29 cellular contexts compared by ENCODE assay signal in the genomic region with DNA sequence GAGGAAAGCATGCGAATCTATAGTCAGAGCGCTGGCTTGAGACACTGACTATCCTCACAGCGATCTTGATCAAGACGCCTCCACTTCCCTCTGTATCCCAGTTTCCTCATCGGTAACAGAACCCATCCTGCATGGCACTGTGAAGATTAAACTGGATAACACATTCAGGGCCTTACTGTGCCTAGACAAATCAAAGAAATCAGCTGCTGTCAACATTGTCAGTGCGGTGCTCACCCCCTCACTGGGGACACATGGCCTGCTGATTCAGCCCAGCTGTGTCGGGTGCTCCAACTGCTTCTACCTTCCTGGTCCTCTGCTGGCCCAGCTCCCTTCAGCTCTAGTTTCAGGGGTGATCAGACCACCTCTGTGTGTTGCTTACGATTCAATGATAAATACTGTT.
"Had no signal": no experiment of that assay in that cellular context is flagged by ENCODE, and none has a peak within 500 bp of the region (broad histone marks: within the 10 kb centered on the region; RNA-seq: fewer than 3 reads in every experiment).

No MANE protein-coding gene starts in this region.

- H3K27me3 ChIP-seq: adrenal gland had no signal

- ATAC-seq: activated CD8-positive, alpha-beta T cell treated with anti-CD3 and anti-CD28 coated beads for 36 hours; activated naive CD4-positive, alpha-beta T cell treated with anti-CD3 and anti-CD28 coated beads, Interleukin-2, amount 50 U/mL, for 72 hours; activated T-cell treated with anti-CD3 and anti-CD28 coated beads, Interleukin-2, amount 50 U/mL, for 4 hours; activated T-cell treated with anti-CD3 and anti-CD28 coated beads, Interleukin-2, amount 50 U/mL, for 72 hours; activated T-helper 17 cell treated with anti-CD3 and anti-CD28 coated beads, Interleukin-2, amount 50 U/mL, for 72 hours had no signal

- H3K4me1 ChIP-seq: ascending aorta had no signal

- DNase-seq: activated B cell treated with CpG ODN at 0.5 μM for 24 hours; activated CD4-positive, alpha-beta memory T cell treated with anti-CD3 and anti-CD28 coated beads for 36 hours; activated CD4-positive, alpha-beta T cell treated with anti-CD3 and anti-CD28 coated beads for 4 hours; activated CD4-positive, alpha-beta T cell treated with anti-CD3 and anti-CD28 coated beads, Interleukin-2, amount 10 ng/mL, durations not matched to agents 24 days and 14 days; activated CD4-positive, alpha-beta T cell treated with anti-CD3 and anti-CD28 coated beads, Interleukin-2, amount 50 U/mL, for 1 hour; activated CD4-positive, alpha-beta T cell treated with anti-CD3 and anti-CD28 coated beads, Interleukin-2, amount 50 U/mL, for 4 hours; activated CD4-positive, CD25-positive, alpha-beta regulatory T cell treated with anti-CD3 and anti-CD28 coated beads, Interleukin-2, amount 50 U/mL, for 72 hours; activated CD8-positive, alpha-beta memory T cell treated with anti-CD3 and anti-CD28 coated beads, Interleukin-2, amount 50 U/mL, for 4 hours; activated CD8-positive, alpha-beta T cell treated with anti-CD3 and anti-CD28 coated beads for 36 hours; activated effector memory CD4-positive, alpha-beta T cell treated with anti-CD3 and anti-CD28 coated beads, Interleukin-2, amount 50 U/mL, for 16 hours; activated gamma-delta T cell treated with Interleukin-2 at 50 U/mL for 16 hours; activated naive CD4-positive, alpha-beta T cell; activated naive CD4-positive, alpha-beta T cell treated with anti-CD3 and anti-CD28 coated beads for 36 hours; activated naive CD4-positive, alpha-beta T cell treated with anti-CD3 and anti-CD28 coated beads, Interleukin-2, amount 50 U/mL, for 16 hours; activated naive CD8-positive, alpha-beta T cell treated with anti-CD3 and anti-CD28 coated beads for 36 hours; activated T-cell treated with anti-CD3 and anti-CD28 coated beads for 4 hours; activated T-cell treated with anti-CD3 and anti-CD28 coated beads, Interleukin-2, amount 50 U/mL, for 1 hour; activated T-cell treated with anti-CD3 and anti-CD28 coated beads, Interleukin-2, amount 50 U/mL, for 4 hours; activated T-cell treated with anti-CD3 and anti-CD28 coated beads, Interleukin-2, amount 50 U/mL, for 72 hours; adrenal gland; amniotic stem cell; central memory CD4-positive, alpha-beta T cell; T-helper 1 cell; T-helper 2 cell; T-helper 9 cell had no signal

- H3K4me3 ChIP-seq: adrenal gland, ascending aorta had no signal

- H3K36me3 ChIP-seq: adrenal gland, ascending aorta had no signal

- H3K27ac ChIP-seq: adrenal gland, ascending aorta, VCaP had no signal

- H3K9me3 ChIP-seq: adrenal gland, ascending aorta had no signal
